Comparison of ENCODE assay signal across 21 cellular contexts in the genomic region with DNA sequence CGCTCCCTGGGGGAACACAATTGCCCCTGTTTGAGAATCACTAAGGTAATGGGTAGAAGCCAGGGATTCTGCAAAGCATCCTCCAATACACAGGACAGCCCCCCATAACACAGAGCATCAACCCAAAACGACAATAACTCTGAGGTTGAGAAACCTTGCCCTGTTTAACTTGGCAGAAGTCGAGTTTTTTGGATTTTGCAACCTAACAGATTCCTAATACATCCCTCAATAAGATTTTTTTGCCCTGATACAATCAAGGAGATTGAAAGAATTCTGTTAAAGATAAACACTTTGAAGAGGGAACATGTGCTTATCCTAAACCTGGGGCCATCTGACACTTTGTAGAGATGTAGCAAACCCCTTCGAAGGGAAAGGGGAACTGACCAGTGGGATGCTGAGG.
"Had no signal": no experiment of that assay in that cellular context is flagged by ENCODE, and none has a peak within 500 bp of the region (broad histone marks: within the 10 kb centered on the region; RNA-seq: fewer than 3 reads in every experiment).

No MANE protein-coding gene starts in this region.

- H3K9me3 ChIP-seq: ovary, psoas muscle, right lobe of liver, sigmoid colon, stomach, thoracic aorta, thyroid gland, tibial nerve, upper lobe of left lung, vagina had no signal

- H3K36me3 ChIP-seq: neural progenitor cell, ovary, right lobe of liver, sigmoid colon, stomach, thoracic aorta, thyroid gland, tibial nerve, upper lobe of left lung, vagina had no signal

- H3K4me1 ChIP-seq: parathyroid adenoma, psoas muscle had no signal

- H3K27ac ChIP-seq: neural progenitor cell, ovary, parathyroid adenoma, psoas muscle, right lobe of liver, sigmoid colon, stomach, thoracic aorta, thyroid gland, tibial nerve, upper lobe of left lung, vagina had no signal

- DNase-seq: occipital lobe; ovary; psoas muscle; right cardiac atrium; right lobe of liver; small intestine; stimulated activated CD4-positive, alpha-beta T cell treated with anti-CD3 and anti-CD28 coated beads, Interleukin-15, amount 100 ng/mL, for 24 hours; stimulated activated CD4-positive, alpha-beta T cell treated with anti-CD3 and anti-CD28 coated beads, Interleukin-2, amount 100 ng/mL, for 24 hours; stimulated activated CD4-positive, alpha-beta T cell treated with anti-CD3 and anti-CD28 coated beads, Interleukin-2, amount 100 ng/mL, for 48 hours; stimulated activated CD4-positive, alpha-beta T cell treated with anti-CD3 and anti-CD28 coated beads, Interleukin-4, amount 100 ng/mL, for 24 hours; stimulated activated naive B cell treated with anti-CD40 and anti-IgM and Interleukin-4, amounts not matched to agents 10 μg/mL and 1 μg/mL and 100 μg/mL, for 72 hours; stimulated activated naive CD4-positive, alpha-beta T cell treated with Interleukin-2 at 50 U/mL for 16 hours; stomach; thyroid gland; upper lobe of left lung had no signal

- H3K9ac ChIP-seq: neural progenitor cell, parathyroid adenoma had no signal

- H3K4me3 ChIP-seq: neural progenitor cell, ovary, psoas muscle, right lobe of liver, sigmoid colon, stomach, thoracic aorta, thyroid gland, tibial nerve, upper lobe of left lung, vagina had no signal

- H3K27me3 ChIP-seq: ovary, right lobe of liver, sigmoid colon, thyroid gland, tibial nerve, upper lobe of left lung, vagina had no signal
